In the genomic region with DNA sequence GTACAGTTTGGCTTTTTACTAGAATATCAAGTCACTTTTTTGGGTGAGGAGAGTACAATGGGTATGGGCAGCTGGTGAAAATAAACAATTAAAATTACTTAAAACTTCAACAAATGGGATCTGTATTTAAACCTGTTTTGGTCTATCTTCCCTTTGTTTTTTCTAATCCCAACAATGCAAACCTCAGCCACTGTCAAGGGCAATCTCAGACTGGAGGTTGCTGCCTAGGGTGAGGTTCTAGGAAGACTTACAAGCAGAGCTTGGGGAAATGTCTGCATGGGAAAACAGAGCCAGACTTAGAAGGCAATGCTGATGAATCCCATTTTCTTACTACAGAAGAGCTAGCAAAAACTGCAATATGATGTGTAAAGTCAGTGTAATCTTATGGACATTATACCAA, we compare ENCODE assay signal across 7 cellular contexts.
DNase-seq lines count a peak whose midpoint lies in the region; ATAC-seq, FAIRE-seq and TF ChIP-seq lines count a peak whose summit lies in the region.
"Not testable (repeated sequence)": the region's sequence is repeated elsewhere in the genome, so short reads cannot be mapped to it uniquely, and the experiment has no call there.

No MANE protein-coding gene starts in this region.

- CTCF ChIA-PET in A549 (lab: Yijun Ruan, JAX), result interaction anchor here (1.1 to 1.9 kb wide), 2 partner anchors 10 to 14 kb away, joined by 3 to 4 read pairs; no protein-coding TSS in a partner anchor

- not testable (repeated sequence) for TF ChIP-seq EP300 in A549 (IDR thresholded peaks at IDR 0.05)

- not testable (repeated sequence) for H2AFZ ChIP-seq in Karpas-422 (ENCODE audit: low read length)

- ATAC-seq in A549, result not testable (repeated sequence)

- not testable (repeated sequence) for FAIRE-seq in A549 (lab: Jason Lieb, UNC); bronchial epithelial cell (lab: Jason Lieb, UNC)

- TF ChIP-seq CTCF in A549 (IDR thresholded peaks at IDR 0.05); bronchial epithelial cell (IDR thresholded peaks at IDR 0.05; ENCODE audit: insufficient read depth, low read length, severe bottlenecking); right atrium auricular region (IDR thresholded peaks at IDR 0.05): not testable (repeated sequence)

- H3K9me2 ChIP-seq in Karpas-422 (replicated peaks; ENCODE audit: insufficient read depth, low read length), result not testable (repeated sequence)

- POLR2A ChIA-PET in A549 (lab: Yijun Ruan, JAX), result not testable (repeated sequence)

- H4K20me1 ChIP-seq in Karpas-422 (ENCODE audit: insufficient read depth, low read depth, low read length), result not testable (repeated sequence)

- H3K9ac ChIP-seq in Karpas-422 (ENCODE audit: low read length), result not testable (repeated sequence)

- H3K4me3 ChIP-seq in A549; Karpas-422 (ENCODE audit: low read length); bronchial epithelial cell (ENCODE audit: low read depth, low read length); right atrium auricular region: not testable (repeated sequence)

- H3K9me3 ChIP-seq in A549, result peaks cover 31% of the 10 kb centered on the region
- peaks cover 50% of the 10 kb centered on the region for H3K9me3 ChIP-seq in Karpas-422 (ENCODE audit: low read length)
- H3K9me3 ChIP-seq in right atrium auricular region, result not testable (repeated sequence)

- not testable (repeated sequence) for H3K79me2 ChIP-seq in Karpas-422 (ENCODE audit: low read length)

- not testable (repeated sequence) for H3K27ac ChIP-seq in A549; Karpas-422 (ENCODE audit: low read length); right atrium auricular region

- DNase-seq in A549 (ENCODE audit: low read depth in 1 of 2, low spot score in 1 of 2) (peak in 1 of 2 experiments; percentile 80), DMS53 treated with DMSO at 0.1 percent for 48 hours (lab: John Stamatoyannopoulos, UW; ENCODE audit: unreplicated experiment) (peak; percentile 61), Karpas-422 (peak; percentile 21), SW480 (ENCODE audit: low spot score) (peak; percentile 81), bronchial epithelial cell (ENCODE audit: low read depth) (peak; percentile 22), right atrium auricular region (ENCODE audit: low spot score) (peak; percentile 54), medulla oblongata (ENCODE audit: extremely low spot score) (peak; percentile 3)

- not testable (repeated sequence) for H3K36me3 ChIP-seq in Karpas-422 (ENCODE audit: insufficient read depth, low read length); bronchial epithelial cell (ENCODE audit: control insufficient read depth, insufficient read depth, low read length); right atrium auricular region

- not testable (repeated sequence) for H3K4me2 ChIP-seq in A549; Karpas-422 (ENCODE audit: low read depth, low read length, poor library complexity, severe bottlenecking)

- not testable (repeated sequence) for TF ChIP-seq POLR2A in A549 (IDR thresholded peaks at IDR 0.05; ENCODE audit: low read length)

- not testable (repeated sequence) for H3K4me1 ChIP-seq in A549; Karpas-422 (ENCODE audit: low read length); right atrium auricular region

- not testable (repeated sequence) for TF ChIP-seq RAD21 in A549 (conservative IDR thresholded peaks at IDR 0.05 in 1 of 2, IDR thresholded peaks at IDR 0.05 in 1 of 2)

- not testable (repeated sequence) for H3K27me3 ChIP-seq in Karpas-422 (ENCODE audit: low read length); bronchial epithelial cell (ENCODE audit: control insufficient read depth, insufficient read depth, low read length); right atrium auricular region

TF ChIP-seq in A549, 52 proteins besides CTCF, POLR2A, EP300 and RAD21:
- TF ChIP-seq FOSB (CRISPR knock-in tag; IDR thresholded peaks at IDR 0.05) (0 out of 2 replicates have a peak, but pooled peaks have one; percentile 10), HOXA7 (CRISPR knock-in tag; IDR thresholded peaks at IDR 0.05) (peak; percentile 55; the same call in 1 of the 2 replicates), HOXB13 (CRISPR knock-in tag; IDR thresholded peaks at IDR 0.05; ENCODE audit: low read depth) (0 out of 2 replicates have a peak, but pooled peaks have one; percentile 35), RARB (CRISPR knock-in tag; IDR thresholded peaks at IDR 0.05) (0 out of 2 replicates have a peak, but pooled peaks have one; percentile 38)
TF ChIP-seq in A549: peak in this region for 4; not testable (repeated sequence) for 48.
